23 cellular contexts compared by ENCODE assay signal in the genomic region with DNA sequence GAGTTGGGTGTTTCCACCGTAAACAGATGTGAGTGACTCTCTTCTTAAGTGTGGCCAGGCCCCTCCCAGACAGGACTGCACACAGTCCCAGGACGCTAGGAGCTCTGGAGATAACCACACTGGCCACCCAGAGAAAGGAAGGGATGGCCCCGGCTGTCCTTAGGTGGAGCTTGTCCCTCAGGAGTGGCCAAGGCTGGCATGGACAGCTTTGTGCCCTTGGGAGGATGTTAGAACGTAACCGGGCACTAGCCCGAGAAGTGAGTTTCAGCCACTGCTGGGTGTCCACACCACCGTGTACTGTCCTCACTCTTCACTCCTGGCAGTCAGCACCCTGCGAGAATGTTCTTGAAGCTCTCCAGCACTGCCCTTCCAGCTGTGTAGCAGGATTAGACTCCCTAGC. TPM values are rescaled to one million over a fixed set of nuclear protein-coding genes. Genes with fewer than 3 reads are reported as not detected.
DNase-seq lines count a peak whose midpoint lies in the region; ATAC-seq and TF ChIP-seq lines count a peak whose summit lies in the region.
"Had no signal": no experiment of that assay in that cellular context is flagged by ENCODE, and none has a peak within 500 bp of the region (broad histone marks: within the 10 kb centered on the region; RNA-seq: fewer than 3 reads in every experiment).

No MANE protein-coding gene starts in this region.

- no peaks in the 10 kb centered on the region for H3K4me1 ChIP-seq in osteoblast (ENCODE audit: insufficient read depth, low read length)
- H3K4me1 ChIP-seq: A549, Caco-2 had no signal

- H3K27me3 ChIP-seq in osteoblast (ENCODE audit: insufficient read depth, low read length) (no peaks in the 10 kb centered on the region), WERI-Rb-1 (ENCODE audit: insufficient read depth, low read depth, severe bottlenecking) (no peaks in the 10 kb centered on the region)

- CTCF ChIA-PET in RWPE1 (lab: Yijun Ruan, JAX): no interaction called here

- H3K9me3 Mint-ChIP-seq in activated naive CD4-positive, alpha-beta T cell treated with anti-CD3 and anti-CD28 coated beads, Interleukin-2, amount 50 U/mL, for 72 hours: no peaks in the 10 kb centered on the region
- H3K9me3 Mint-ChIP-seq in chondrocyte (ENCODE audit: low read depth): no peaks in the 10 kb centered on the region
- H3K9me3 Mint-ChIP-seq: CD4-positive, alpha-beta T cell; GM23338 had no signal

- H3K36me3 Mint-ChIP-seq in activated naive CD4-positive, alpha-beta T cell treated with anti-CD3 and anti-CD28 coated beads, Interleukin-2, amount 50 U/mL, for 72 hours: no peaks in the 10 kb centered on the region
- peaks cover 32% of the 10 kb centered on the region for H3K36me3 Mint-ChIP-seq in chondrocyte (ENCODE audit: low read depth)

- no peak overlapping the region for H3K4me3 Mint-ChIP-seq in chondrocyte (ENCODE audit: unreplicated experiment)
- H3K4me3 Mint-ChIP-seq: CD4-positive, alpha-beta T cell; GM23338 had no signal

- TF ChIP-seq CTCF in RWPE1 (conservative IDR thresholded peaks at IDR 0.05; ENCODE audit: low read depth) (no peak), chondrocyte (IDR thresholded peaks at IDR 0.05) (no peak), osteoblast (IDR thresholded peaks at IDR 0.05; ENCODE audit: extremely low read depth, low read depth, low read length) (no peak), WERI-Rb-1 (IDR thresholded peaks at IDR 0.05; ENCODE audit: low read depth, low read length) (no peak)

- H3K4me3 ChIP-seq in osteoblast (ENCODE audit: insufficient read depth, low read length): no peak overlapping the region
- no peak overlapping the region for H3K4me3 ChIP-seq in WERI-Rb-1 (ENCODE audit: low read depth, low read length)
- H3K4me3 ChIP-seq: A549, GM12878, GM23338 had no signal

- no peak for ATAC-seq in activated naive CD4-positive, alpha-beta T cell treated with anti-CD3 and anti-CD28 coated beads, Interleukin-2, amount 50 U/mL, for 72 hours
- ATAC-seq: GM12878, GM23338 had no signal

- H3K9me3 ChIP-seq in osteoblast (ENCODE audit: low read depth, low read length): no peaks in the 10 kb centered on the region
- no peaks in the 10 kb centered on the region for H3K9me3 ChIP-seq in WERI-Rb-1 (ENCODE audit: severe bottlenecking)
- H3K9me3 ChIP-seq: Caco-2 had no signal

- H3K27ac ChIP-seq in RWPE1 (peak overlapping the region; percentile 5; the same call in 1 of the 2 replicates), osteoblast (ENCODE audit: low read depth, low read length) (no peak overlapping the region), WERI-Rb-1 (no peak overlapping the region)
- H3K27ac ChIP-seq: 22Rv1, A549, C4-2B, HL-60 had no signal

- peaks cover 25% of the 10 kb centered on the region for H4K20me1 ChIP-seq in osteoblast (ENCODE audit: insufficient read depth, low read length)

- H3K4me1 Mint-ChIP-seq in chondrocyte (ENCODE audit: low read depth): peaks cover 11% of the 10 kb centered on the region
- H3K4me1 Mint-ChIP-seq: GM23338 had no signal

- no peak overlapping the region for H3K27ac Mint-ChIP-seq in activated naive CD4-positive, alpha-beta T cell treated with anti-CD3 and anti-CD28 coated beads, Interleukin-2, amount 50 U/mL, for 72 hours
- H3K27ac Mint-ChIP-seq in chondrocyte (ENCODE audit: unreplicated experiment): peak overlapping the region; percentile 36
- H3K27ac Mint-ChIP-seq: CD4-positive, alpha-beta T cell; GM23338 had no signal

- H3K79me2 ChIP-seq in osteoblast (ENCODE audit: insufficient read depth, low read length): no peaks in the 10 kb centered on the region

- H3K27me3 Mint-ChIP-seq in chondrocyte (ENCODE audit: low read depth): no peaks in the 10 kb centered on the region
- H3K27me3 Mint-ChIP-seq: CD4-positive, alpha-beta T cell had no signal

- DNase-seq in activated naive CD4-positive, alpha-beta T cell treated with anti-CD3 and anti-CD28 coated beads, Interleukin-2, amount 50 U/mL, for 16 hours: peak; percentile 5
- DNase-seq in activated naive CD4-positive, alpha-beta T cell treated with anti-CD3 and anti-CD28 coated beads, Interleukin-2, amount 50 U/mL, for 72 hours (ENCODE audit: low spot score in 2 of 2): no peak
- DNase-seq in RWPE1 (ENCODE audit: low spot score): no peak
- no peak for DNase-seq in chondrocyte (ENCODE audit: low spot score)
- DNase-seq in osteoblast (ENCODE audit: insufficient read length, low spot score, missing footprints): peak; percentile 76
- DNase-seq in kidney tubule cell (ENCODE audit: low spot score): no peak
- no peak for DNase-seq in WERI-Rb-1
- no peak for DNase-seq in DMS 273 (lab: John Stamatoyannopoulos, UW; ENCODE audit: unreplicated experiment)
- DNase-seq: AML-193; Caco-2; CD4-positive, alpha-beta T cell; DMS153; DND-41; EL; HCEC 1CT had no signal

- POLR2A ChIA-PET in RWPE1 (lab: Yijun Ruan, JAX; ENCODE audit: low non-redundant PET): no interaction called here

- no peak overlapping the region for H3K4me2 ChIP-seq in osteoblast (ENCODE audit: insufficient read depth, low read length)
- H3K4me2 ChIP-seq: A549, GM23338 had no signal

- H2AFZ ChIP-seq in osteoblast (ENCODE audit: low read length): no peak overlapping the region
- H2AFZ ChIP-seq: GM23338 had no signal

- H3K36me3 ChIP-seq in osteoblast (ENCODE audit: insufficient read depth, low read length) (peaks cover 59% of the 10 kb centered on the region), WERI-Rb-1 (peaks cover 35% of the 10 kb centered on the region)

RNA-seq across cellular contexts. Expression of a gene that starts 35.8 kb away (rescaled TPM):
- not detected for total RNA-seq in activated naive CD4-positive, alpha-beta T cell treated with anti-CD3 and anti-CD28 coated beads, Interleukin-2, amount 50 U/mL, for 72 hours
- total RNA-seq in chondrocyte (not detected in 3 replicates), osteoblast (not detected in 2 replicates)
- total RNA-seq: Caco-2; CD4-positive, alpha-beta T cell; G401; GM12878; GM23338; HT1080 had no signal

Comparison
In these comparisons a context has a peak if more than half of its experiments do, and no peak if none do; other contexts are left out.
1. DNase-seq: peak in activated naive CD4-positive, alpha-beta T cell treated with anti-CD3 and anti-CD28 coated beads, Interleukin-2, amount 50 U/mL, for 16 hours (single experiment) and osteoblast (single experiment); none in activated naive CD4-positive, alpha-beta T cell treated with anti-CD3 and anti-CD28 coated beads, Interleukin-2, amount 50 U/mL, for 72 hours (0 of 2), RWPE1 (single experiment), chondrocyte (single experiment), kidney tubule cell (single experiment), WERI-Rb-1 (single experiment) and DMS 273 (single experiment).